Comparison of ENCODE assay signal across 19 cellular contexts in the genomic region with DNA sequence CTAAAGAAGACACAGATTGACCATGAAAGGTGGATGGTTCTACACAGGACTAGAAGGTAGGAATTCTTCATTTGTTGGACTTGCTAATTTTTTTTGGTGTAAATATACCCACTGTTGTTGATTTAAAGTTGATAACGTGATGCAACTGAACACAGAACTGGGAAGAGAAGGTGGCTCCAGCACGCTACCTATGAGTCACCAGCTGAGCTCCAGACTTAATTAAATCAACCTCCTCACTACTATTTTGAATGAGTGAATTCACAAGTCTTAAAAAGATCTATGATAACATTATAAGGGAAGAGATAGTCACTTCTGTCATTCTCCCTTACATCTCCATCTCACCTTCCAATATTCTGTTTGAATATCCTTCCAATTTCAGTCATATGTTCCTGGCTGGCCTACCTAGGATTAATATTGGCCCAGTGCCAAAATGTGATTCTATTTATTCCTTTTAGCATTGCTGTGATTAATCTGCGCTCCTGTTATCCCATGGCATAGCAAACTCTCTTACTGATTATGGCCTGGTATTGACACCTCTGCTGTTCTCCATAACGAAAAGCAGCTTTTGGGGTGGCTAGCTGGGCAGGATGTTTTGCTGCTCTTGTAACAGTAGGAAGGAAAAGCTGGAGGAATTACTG.
DNase-seq lines count a peak whose midpoint lies in the region; ATAC-seq and TF ChIP-seq lines count a peak whose summit lies in the region.
"Had no signal": no experiment of that assay in that cellular context is flagged by ENCODE, and none has a peak within 500 bp of the region (broad histone marks: within the 10 kb centered on the region; RNA-seq: fewer than 3 reads in every experiment).

No MANE protein-coding gene starts in this region.

- H2AK5ac ChIP-seq in trophoblast cell (ENCODE audit: low read length) = no peak overlapping the region

- H4K8ac ChIP-seq in trophoblast cell (ENCODE audit: low read depth, low read length) = no peak overlapping the region

- peak overlapping the region in 10 of 11 experiments; percentile 33 to 93 (median 86); a peak in 20 of 22 replicates for H3K27ac ChIP-seq in BLaER1 treated with 17β-estradiol and CSF1 and Interleukin-3, amounts not matched to agents 10 nM and 100 nM
- peak overlapping the region in 3 of 4 donors; percentile 25 to 73 (median 62) for H3K27ac ChIP-seq in Peyer's patch
- H3K27ac ChIP-seq in neutrophil = peak overlapping the region; percentile 60
- no peak overlapping the region for H3K27ac ChIP-seq in trophoblast cell (ENCODE audit: low read depth, low read length)
- H3K27ac ChIP-seq: ovary, testis had no signal

- H3K18ac ChIP-seq in trophoblast cell (ENCODE audit: low read length) = no peak overlapping the region

- no CpG with 5 or more reads among the region's 4 CpGs for WGBS in trophoblast cell (ENCODE audit: extremely low coverage, insufficient coverage, insufficient read length)

- no peaks in the 10 kb centered on the region for H3K79me1 ChIP-seq in trophoblast cell (ENCODE audit: low read length)

- no peak overlapping the region for H2AFZ ChIP-seq in trophoblast cell (ENCODE audit: insufficient read depth, low read length, poor library complexity)

- no peaks in the 10 kb centered on the region for H4K20me1 ChIP-seq in BLaER1 treated with 17β-estradiol and CSF1 and Interleukin-3, amounts not matched to agents 10 nM and 100 nM

- no peaks in the 10 kb centered on the region for H3K9me3 ChIP-seq in BLaER1 treated with 17β-estradiol and CSF1 and Interleukin-3, amounts not matched to agents 10 nM and 100 nM (replicated peaks in 1 of 11)
- no peaks in the 10 kb centered on the region for H3K9me3 ChIP-seq in Peyer's patch
- H3K9me3 ChIP-seq in neutrophil = no peaks in the 10 kb centered on the region
- H3K9me3 ChIP-seq in trophoblast cell (ENCODE audit: insufficient read depth, low read depth, low read length) = no peaks in the 10 kb centered on the region
- H3K9me3 ChIP-seq: ovary, testis had no signal

- no peaks in the 10 kb centered on the region for H3K79me2 ChIP-seq in trophoblast cell (ENCODE audit: control insufficient read depth, insufficient read depth, low read length, poor library complexity)

- H3K14ac ChIP-seq in trophoblast cell (ENCODE audit: low read length) = no peak overlapping the region

- no peak for ATAC-seq in HG02610 (IDR thresholded peaks at IDR 0.05; ENCODE audit: unreplicated experiment)
- ATAC-seq: activated CD8-positive, alpha-beta T cell treated with anti-CD3 and anti-CD28 coated beads for 36 hours had no signal

- H2BK5ac ChIP-seq in trophoblast cell (ENCODE audit: low read depth, low read length, poor library complexity) = no peak overlapping the region

- no peaks in the 10 kb centered on the region for H3K27me3 ChIP-seq in BLaER1 treated with 17β-estradiol and CSF1 and Interleukin-3, amounts not matched to agents 10 nM and 100 nM
- no peaks in the 10 kb centered on the region for H3K27me3 ChIP-seq in Peyer's patch
- H3K27me3 ChIP-seq in neutrophil = no peaks in the 10 kb centered on the region
- H3K27me3 ChIP-seq in trophoblast cell (ENCODE audit: insufficient read depth, low read length) = no peaks in the 10 kb centered on the region
- no peaks in the 10 kb centered on the region for H3K27me3 ChIP-seq in H7 (ENCODE audit: control insufficient read depth, insufficient read depth, low read length)
- H3K27me3 ChIP-seq: dorsolateral prefrontal cortex, ovary, testis had no signal

- no peak overlapping the region for H4K91ac ChIP-seq in trophoblast cell (ENCODE audit: low read depth, low read length)

- no peak overlapping the region for H2BK120ac ChIP-seq in trophoblast cell (ENCODE audit: insufficient read depth, low read length, poor library complexity)

- H3K4me2 ChIP-seq in BLaER1 treated with 17β-estradiol and CSF1 and Interleukin-3, amounts not matched to agents 10 nM and 100 nM = peak overlapping the region; percentile 54 to 85 (median 78)
- no peak overlapping the region for H3K4me2 ChIP-seq in trophoblast cell (ENCODE audit: low read length)

- peak overlapping the region in 9 of 11 experiments; percentile 23 to 78 (median 66); a peak in 16 of 22 replicates for H3K9ac ChIP-seq in BLaER1 treated with 17β-estradiol and CSF1 and Interleukin-3, amounts not matched to agents 10 nM and 100 nM
- no peak overlapping the region for H3K9ac ChIP-seq in trophoblast cell (ENCODE audit: low read length)

- TF ChIP-seq CTCF in Peyer's patch (IDR thresholded peaks at IDR 0.05) (no peak), fibroblast of villous mesenchyme (IDR thresholded peaks at IDR 0.05; ENCODE audit: insufficient read depth, low read depth, low read length) (no peak), neutrophil (IDR thresholded peaks at IDR 0.05) (no peak)

- no peak overlapping the region for H4K12ac ChIP-seq in trophoblast cell (ENCODE audit: low read depth, low read length)

- no peak for TF ChIP-seq POLR2A in Peyer's patch (IDR thresholded peaks at IDR 0.05)

- H3K4me1 ChIP-seq in BLaER1 treated with 17β-estradiol and CSF1 and Interleukin-3, amounts not matched to agents 10 nM and 100 nM = peaks cover 23 to 34% (median 31%) of the 10 kb centered on the region in 10 experiments
- H3K4me1 ChIP-seq in Peyer's patch (peaks cover 0 to 10% (median 3%) of the 10 kb centered on the region in 4 donors), neutrophil (ENCODE audit: control insufficient read depth in 1 of 2, insufficient read depth in 1 of 2, low read depth in 1 of 2, low read length in 1 of 2) (peaks cover 0 to 15% of the 10 kb centered on the region in 2 experiments), trophoblast cell (ENCODE audit: control insufficient read depth in 1 of 2, insufficient read depth in 2 of 2, low read length in 2 of 2) (no peaks in the 10 kb centered on the region)

- H3K4me3 ChIP-seq in BLaER1 treated with 17β-estradiol and CSF1 and Interleukin-3, amounts not matched to agents 10 nM and 100 nM = no peak overlapping the region; a peak in 1 of 20 replicates
- H3K4me3 ChIP-seq in Peyer's patch (no peak overlapping the region), fibroblast of villous mesenchyme (ENCODE audit: low read depth, low read length) (no peak overlapping the region), neutrophil (ENCODE audit: low read depth in 1 of 2, low read length in 1 of 2) (no peak overlapping the region), trophoblast cell (ENCODE audit: low read depth, low read length) (no peak overlapping the region), H7 (ENCODE audit: insufficient read depth, low read depth, low read length) (no peak overlapping the region)
- H3K4me3 ChIP-seq: dorsolateral prefrontal cortex, ovary, testis had no signal

- no peak for DNase-seq in Peyer's patch
- DNase-seq in fibroblast of villous mesenchyme (ENCODE audit: low read depth) = peak; percentile 34
- DNase-seq in GF-D8 (lab: John Stamatoyannopoulos, UW) = no peak
- DNase-seq in trophoblast cell = no peak
- DNase-seq in H7 = no peak
- DNase-seq: activated CD8-positive, alpha-beta T cell treated with anti-CD3 and anti-CD28 coated beads for 36 hours; anterior cingulate cortex; dorsolateral prefrontal cortex; EL; KBM-7; NCI-H1436 treated with DMSO at 0.1 percent for 48 hours; NCI-H524 treated with DMSO at 0.1 percent for 48 hours; ovary; SHP77; stimulated activated CD4-positive, alpha-beta T cell treated with anti-CD3 and anti-CD28 coated beads, Interleukin-15, amount 100 ng/mL, for 24 hours; testis had no signal

- no peak overlapping the region for H3K23ac ChIP-seq in trophoblast cell (ENCODE audit: low read length)

- no peak overlapping the region for H3K4ac ChIP-seq in trophoblast cell (ENCODE audit: low read depth, low read length)

- no peak overlapping the region for H2BK12ac ChIP-seq in trophoblast cell (ENCODE audit: low read length)

- H3K36me3 ChIP-seq in BLaER1 treated with 17β-estradiol and CSF1 and Interleukin-3, amounts not matched to agents 10 nM and 100 nM = no peaks in the 10 kb centered on the region
- H3K36me3 ChIP-seq in Peyer's patch (no peaks in the 10 kb centered on the region), neutrophil (no peaks in the 10 kb centered on the region), trophoblast cell (ENCODE audit: control insufficient read depth in 1 of 2, insufficient read depth in 2 of 2, low read length in 2 of 2) (no peaks in the 10 kb centered on the region), H7 (replicated peaks; ENCODE audit: control insufficient read depth, insufficient read depth, low read length) (no peaks in the 10 kb centered on the region)
- H3K36me3 ChIP-seq: ovary had no signal
